Comparison of ENCODE assay signal across 1 cellular context in the genomic region with DNA sequence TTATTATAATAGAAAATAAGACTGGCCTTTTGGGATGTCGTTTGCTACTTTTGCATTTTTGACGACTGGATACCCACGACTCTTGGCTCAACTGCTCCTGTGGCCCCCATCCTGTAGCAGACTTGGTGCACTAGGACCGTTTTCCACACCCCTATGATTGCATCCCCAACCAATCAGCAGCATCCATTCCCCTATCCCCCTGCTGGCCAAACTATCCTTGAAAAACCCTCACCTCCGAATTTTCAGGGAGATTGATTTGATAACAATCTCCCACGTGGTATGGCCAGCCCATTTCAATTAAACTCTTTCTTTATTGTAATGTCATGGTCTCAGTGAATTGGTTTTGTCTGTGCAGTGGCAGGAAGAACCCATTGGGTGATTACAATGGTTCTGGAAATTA.
TF ChIP-seq lines count a peak whose summit lies in the region.

No MANE protein-coding gene starts in this region.

TF ChIP-seq in endothelial cell of umbilical vein, 7 proteins besides CTCF, POLR2A, EP300 and RAD21:
- TF ChIP-seq POLR2AphosphoS5 (IDR thresholded peaks at IDR 0.05; ENCODE audit: insufficient read depth, low read depth, low read length) (no peak), FOS (IDR thresholded peaks at IDR 0.05; ENCODE audit: borderline replicate concordance, insufficient read depth, low read length) (no peak)
